ENCODE assay signal across 9 cellular contexts in the genomic region with DNA sequence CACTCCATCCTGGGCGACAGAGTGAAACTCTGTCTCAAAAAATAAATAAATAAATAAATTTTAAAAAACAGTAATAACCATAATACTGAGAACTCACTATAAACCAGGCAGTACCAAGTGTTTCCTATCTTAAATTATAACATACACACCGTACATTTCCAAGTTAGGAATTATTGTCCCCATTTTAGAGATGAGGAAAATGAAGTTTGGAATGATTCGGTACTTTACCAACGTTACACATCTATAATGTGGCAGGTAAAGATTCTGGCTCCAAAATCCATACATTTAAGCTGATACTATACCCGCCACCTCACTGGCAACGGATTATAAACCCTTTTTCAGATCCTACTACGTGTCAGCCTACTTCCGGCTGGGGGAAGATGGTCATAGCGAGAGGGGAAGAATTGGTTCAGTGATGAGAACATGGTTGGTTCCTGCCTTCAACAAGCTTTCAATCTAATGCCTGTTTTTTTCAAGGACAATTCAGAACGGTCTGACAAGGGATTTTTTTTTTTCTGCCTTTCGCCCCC.
A peak's percentile ranks its signal among the peaks of the same experiment; 100 is the strongest.
DNase-seq lines count a peak whose midpoint lies in the region.
"Had no signal": no experiment of that assay in that cellular context is flagged by ENCODE, and none has a peak within 500 bp of the region (broad histone marks: within the 10 kb centered on the region; RNA-seq: fewer than 3 reads in every experiment).

No MANE protein-coding gene starts in this region.

- peaks cover 32% of the 10 kb centered on the region for H3K9me3 ChIP-seq in mesodermal cell (ENCODE audit: control insufficient read depth, low read length)

- H3K36me3 Mint-ChIP-seq in IgD-negative memory B cell = peaks cover 1% of the 10 kb centered on the region

- no peak for DNase-seq in substantia nigra (lab: John Stamatoyannopoulos, UW)
- no peak for DNase-seq in activated CD4-positive, alpha-beta T cell treated with anti-CD3 and anti-CD28 coated beads for 48 hours
- DNase-seq in OCI-M2 (lab: John Stamatoyannopoulos, UW; ENCODE audit: unreplicated experiment) = no peak
- DNase-seq in stimulated activated CD4-positive, alpha-beta T cell treated with anti-CD3 and anti-CD28 coated beads, Interleukin-1b, Interleukin-23, amount 100 ng/mL, for 48 hours = no peak
- no peak for DNase-seq in amygdala (lab: John Stamatoyannopoulos, UW)
- DNase-seq: activated T-cell treated with anti-CD3 and anti-CD28 coated beads, Interleukin-2, amount 50 U/mL, for 4 hours had no signal

- H3K9me3 Mint-ChIP-seq in IgD-negative memory B cell = peaks cover 1 to 7% (median 3%) of the 10 kb centered on the region in 3 donors

- 46% methylated on average over 2 of the region's 11 CpGs; no CpG with 5 or more reads in 1 of the 2 experiments for WGBS in mesodermal cell (ENCODE audit: insufficient coverage in 2 of 2), 2 experiments

- peak overlapping the region; percentile 94 for H3K27ac ChIP-seq in cingulate gyrus (ENCODE audit: low read depth, low read length)
- peak overlapping the region; percentile 98 for H3K27ac ChIP-seq in mesodermal cell (ENCODE audit: low read depth, low read length, severe bottlenecking)
- peak overlapping the region; percentile 85 for H3K27ac ChIP-seq in substantia nigra (ENCODE audit: low read depth, low read length, poor library complexity, severe bottlenecking)

- no peak overlapping the region for H3K4me3 ChIP-seq in mesodermal cell (ENCODE audit: extremely low read depth, insufficient read depth, low read length, poor library complexity, severe bottlenecking)

- H3K4me1 ChIP-seq in mesodermal cell (ENCODE audit: control insufficient read depth, insufficient read depth, low read length, poor library complexity, severe bottlenecking) = peaks cover 20% of the 10 kb centered on the region

- peak overlapping the region in 1 of 4 donors; percentile 55 for H3K4me3 Mint-ChIP-seq in IgD-negative memory B cell

- no peaks in the 10 kb centered on the region for H3K27me3 Mint-ChIP-seq in IgD-negative memory B cell

- H3K36me3 ChIP-seq in mesodermal cell (ENCODE audit: control insufficient read depth, insufficient read depth, low read length) = no peaks in the 10 kb centered on the region

- H3K4me1 Mint-ChIP-seq in IgD-negative memory B cell = peaks cover 31 to 45% (median 33%) of the 10 kb centered on the region in 3 donors

- peak overlapping the region in 2 of 3 donors; percentile 61 to 78 for H3K27ac Mint-ChIP-seq in IgD-negative memory B cell
